ENCODE assay signal across 1 cellular context in genomic region chr19:15304140-15304705, GRCh38.
TF ChIP-seq lines count a peak whose summit lies in the region.

No MANE protein-coding gene starts in this region.

TF ChIP-seq in HepG2, 621 proteins besides CTCF, POLR2A, EP300 and RAD21 (continues in another document):
- TF ChIP-seq UBTF (CRISPR knock-in tag; IDR thresholded peaks at IDR 0.05) (peak; percentile 17; the same call in 1 of the 2 replicates), FOSL2 (CRISPR knock-in tag; IDR thresholded peaks at IDR 0.05) (peak; percentile 48), HIC2 (CRISPR knock-in tag; IDR thresholded peaks at IDR 0.05; ENCODE audit: low read depth) (0 out of 2 replicates have a peak, but pooled peaks have one; percentile 34), ZNF513 (CRISPR knock-in tag; conservative IDR thresholded peaks at IDR 0.05) (no peak), ARID4A (CRISPR knock-in tag; IDR thresholded peaks at IDR 0.05; ENCODE audit: borderline replicate concordance) (0 out of 2 replicates have a peak, but pooled peaks have one; percentile 33), FOXP1 (IDR thresholded peaks at IDR 0.05) (no peak), FOXP1 (CRISPR knock-in tag; IDR thresholded peaks at IDR 0.05) (peak; percentile 46; the same call in 1 of the 2 replicates), LCORL (IDR thresholded peaks at IDR 0.05) (no peak), LCORL (CRISPR knock-in tag; IDR thresholded peaks at IDR 0.05) (0 out of 2 replicates have a peak, but pooled peaks have one; percentile 5), ZBTB33 (CRISPR knock-in tag; IDR thresholded peaks at IDR 0.05) (peak; percentile 24; the same call in 1 of the 2 replicates), SP4 (CRISPR knock-in tag; IDR thresholded peaks at IDR 0.05) (no peak), ARID5B (CRISPR knock-in tag; IDR thresholded peaks at IDR 0.05) (peak; percentile 27; the same call in 1 of the 2 replicates), ZNF292 (CRISPR knock-in tag; IDR thresholded peaks at IDR 0.05; ENCODE audit: borderline replicate concordance, low read depth) (peak; percentile 29; the same call in 1 of the 2 replicates), ZNF263 (CRISPR knock-in tag; IDR thresholded peaks at IDR 0.05) (no peak), RERE (CRISPR knock-in tag; IDR thresholded peaks at IDR 0.05; ENCODE audit: low read depth) (no peak), FOXP4 (CRISPR knock-in tag; IDR thresholded peaks at IDR 0.05) (peak; percentile 54), FOXA3 (CRISPR knock-in tag; IDR thresholded peaks at IDR 0.05) (peak; percentile 33; the same call in 1 of the 2 replicates), SALL1 (CRISPR knock-in tag; IDR thresholded peaks at IDR 0.05) (peak; percentile 53; the same call in 1 of the 2 replicates), ATF4 (CRISPR knock-in tag; IDR thresholded peaks at IDR 0.05) (0 out of 4 replicates have a peak, but pooled peaks of 1 of the 2 experiments have one; percentile 28), GATAD2A (CRISPR knock-in tag; IDR thresholded peaks at IDR 0.05) (0 out of 2 replicates have a peak, but pooled peaks have one; percentile 26), TBX2 (CRISPR knock-in tag; IDR thresholded peaks at IDR 0.05; ENCODE audit: borderline replicate concordance) (no peak), HOXA3 (CRISPR knock-in tag; IDR thresholded peaks at IDR 0.05) (peak; percentile 34; the same call in 1 of the 2 replicates)
